ENCODE assay signal across 15 cellular contexts in genomic region chr2:97673915-97674283, GRCh38. TPM values are rescaled to one million over a fixed set of nuclear protein-coding genes. Genes with fewer than 3 reads are reported as not detected.
DNase-seq lines count a peak whose midpoint lies in the region; ATAC-seq and TF ChIP-seq lines count a peak whose summit lies in the region.
"Had no signal": no experiment of that assay in that cellular context is flagged by ENCODE, and none has a peak within 500 bp of the region (broad histone marks: within the 10 kb centered on the region; RNA-seq: fewer than 3 reads in every experiment).

No MANE protein-coding gene starts in this region.

- no peaks in the 10 kb centered on the region for H3K27me3 ChIP-seq in dorsolateral prefrontal cortex
- H3K27me3 ChIP-seq: upper lobe of right lung had no signal

- no peak overlapping the region for H3K4me3 ChIP-seq in dorsolateral prefrontal cortex
- no peak overlapping the region for H3K4me3 ChIP-seq in coronary artery
- H3K4me3 ChIP-seq: upper lobe of right lung had no signal

- H3K36me3 Mint-ChIP-seq in T-helper 1 cell treated with Interleukin-12 subunit alpha and Interleukin-12 subunit beta and Interleukin-4 antibody, amounts not matched to agents 30 μg/mL and 1 μg/mL, for 36 hours (ENCODE audit: low read depth), result peaks cover 5% of the 10 kb centered on the region
- H3K36me3 Mint-ChIP-seq in activated CD8-positive, alpha-beta T cell treated with anti-CD3 and anti-CD28 coated beads, Interleukin-2, amount 10 ng/mL, durations not matched to agents 7 days and 5 days (ENCODE audit: low read depth), result no peaks in the 10 kb centered on the region
- peaks cover 11% of the 10 kb centered on the region for H3K36me3 Mint-ChIP-seq in neural crest cell (ENCODE audit: low read depth)

- DNase-seq in T-helper 1 cell (no peak), GM20000 (ENCODE audit: low spot score) (peak; percentile 41), neural crest cell (ENCODE audit: low read depth, low spot score) (no peak), sciatic nerve (ENCODE audit: low spot score) (no peak), dorsolateral prefrontal cortex (no peak), coronary artery (ENCODE audit: low spot score) (no peak)
- DNase-seq in activated CD8-positive, alpha-beta T cell treated with anti-CD3 and anti-CD28 coated beads, Interleukin-2, amount 10 ng/mL, durations not matched to agents 7 days and 5 days, result no peak
- DNase-seq: IMR-90, kidney, NCI-H187, right cardiac atrium, SIG-M5, upper lobe of right lung had no signal

- no peaks in the 10 kb centered on the region for H3K9me3 Mint-ChIP-seq in T-helper 1 cell treated with Interleukin-12 subunit alpha and Interleukin-12 subunit beta and Interleukin-4 antibody, amounts not matched to agents 30 μg/mL and 1 μg/mL, for 36 hours
- no peaks in the 10 kb centered on the region for H3K9me3 Mint-ChIP-seq in activated CD8-positive, alpha-beta T cell treated with anti-CD3 and anti-CD28 coated beads, Interleukin-2, amount 10 ng/mL, durations not matched to agents 7 days and 5 days (ENCODE audit: insufficient read depth)
- peaks cover 3% of the 10 kb centered on the region for H3K9me3 Mint-ChIP-seq in neural crest cell

- POLR2A ChIA-PET in activated CD8-positive, alpha-beta T cell treated with anti-CD3 and anti-CD28 coated beads, Interleukin-2, amount 10 ng/mL, durations not matched to agents 7 days and 5 days (lab: Charles Lee), result interaction anchor here (0.6 to 1.7 kb wide), 4 partner anchors 9 to 28 kb away, joined by 3 to 17 read pairs (median 6); partner anchors contain the start of genes ACTR1B and COX5B

- no peak for TF ChIP-seq CTCF in GM20000 (IDR thresholded peaks at IDR 0.05; ENCODE audit: extremely low read depth, missing control alignments)
- TF ChIP-seq CTCF in neural crest cell (conservative IDR thresholded peaks at IDR 0.05), result no peak
- TF ChIP-seq CTCF in dorsolateral prefrontal cortex (IDR thresholded peaks at IDR 0.05 in 54 of 56, conservative IDR thresholded peaks at IDR 0.05 in 2 of 56; ENCODE audit: low read depth in 1 of 56, partially characterized antibody in 56 of 56), result no peak
- TF ChIP-seq CTCF in coronary artery (IDR thresholded peaks at IDR 0.05), result no peak

- H3K27ac ChIP-seq in dorsolateral prefrontal cortex (no peak overlapping the region), coronary artery (no peak overlapping the region)
- H3K27ac ChIP-seq: epithelial cell of prostate, upper lobe of right lung had no signal

- no peak overlapping the region for H3K4me3 Mint-ChIP-seq in T-helper 1 cell treated with Interleukin-12 subunit alpha and Interleukin-12 subunit beta and Interleukin-4 antibody, amounts not matched to agents 30 μg/mL and 1 μg/mL, for 36 hours
- no peak overlapping the region for H3K4me3 Mint-ChIP-seq in activated CD8-positive, alpha-beta T cell treated with anti-CD3 and anti-CD28 coated beads, Interleukin-2, amount 10 ng/mL, durations not matched to agents 7 days and 5 days
- no peak overlapping the region for H3K4me3 Mint-ChIP-seq in neural crest cell

- CTCF ChIA-PET in activated CD8-positive, alpha-beta T cell treated with anti-CD3 and anti-CD28 coated beads, Interleukin-2, amount 10 ng/mL, durations not matched to agents 7 days and 5 days (lab: Charles Lee), result interaction anchor here (1.4 to 2.0 kb wide), 4 partner anchors 23 to 40 kb away, joined by 4 to 17 read pairs (median 8); partner anchors contain the start of gene ZAP70

- peak; percentile 13 for ATAC-seq in activated CD8-positive, alpha-beta T cell treated with anti-CD3 and anti-CD28 coated beads, Interleukin-2, amount 10 ng/mL, durations not matched to agents 7 days and 5 days
- no peak for ATAC-seq in sciatic nerve
- ATAC-seq: right cardiac atrium had no signal

- intact Hi-C loops in sciatic nerve (cut with DNase I), result no loop called here
- intact Hi-C loops in dorsolateral prefrontal cortex (cut with DNase I), result no loop called here

- no peaks in the 10 kb centered on the region for H3K27me3 Mint-ChIP-seq in T-helper 1 cell treated with Interleukin-12 subunit alpha and Interleukin-12 subunit beta and Interleukin-4 antibody, amounts not matched to agents 30 μg/mL and 1 μg/mL, for 36 hours (ENCODE audit: low read depth)
- H3K27me3 Mint-ChIP-seq in activated CD8-positive, alpha-beta T cell treated with anti-CD3 and anti-CD28 coated beads, Interleukin-2, amount 10 ng/mL, durations not matched to agents 7 days and 5 days (ENCODE audit: low read depth), result peaks cover 2% of the 10 kb centered on the region
- no peaks in the 10 kb centered on the region for H3K27me3 Mint-ChIP-seq in neural crest cell (ENCODE audit: low read depth)

- peak overlapping the region; percentile 83 for H3K27ac Mint-ChIP-seq in T-helper 1 cell treated with Interleukin-12 subunit alpha and Interleukin-12 subunit beta and Interleukin-4 antibody, amounts not matched to agents 30 μg/mL and 1 μg/mL, for 36 hours
- peak overlapping the region; percentile 27 for H3K27ac Mint-ChIP-seq in activated CD8-positive, alpha-beta T cell treated with anti-CD3 and anti-CD28 coated beads, Interleukin-2, amount 10 ng/mL, durations not matched to agents 7 days and 5 days
- peak overlapping the region; percentile 31 for H3K27ac Mint-ChIP-seq in neural crest cell (ENCODE audit: unreplicated experiment)

- H3K4me1 Mint-ChIP-seq in T-helper 1 cell treated with Interleukin-12 subunit alpha and Interleukin-12 subunit beta and Interleukin-4 antibody, amounts not matched to agents 30 μg/mL and 1 μg/mL, for 36 hours (ENCODE audit: low read depth), result peaks cover 19% of the 10 kb centered on the region
- peaks cover 29% of the 10 kb centered on the region for H3K4me1 Mint-ChIP-seq in activated CD8-positive, alpha-beta T cell treated with anti-CD3 and anti-CD28 coated beads, Interleukin-2, amount 10 ng/mL, durations not matched to agents 7 days and 5 days (ENCODE audit: low read depth)
- H3K4me1 Mint-ChIP-seq in neural crest cell, result no peaks in the 10 kb centered on the region

RNA-seq across cellular contexts. Expression of gene C2orf92, which starts 4.4 kb away (rescaled TPM):
- total RNA-seq in activated CD8-positive, alpha-beta T cell treated with anti-CD3 and anti-CD28 coated beads, Interleukin-2, amount 10 ng/mL, durations not matched to agents 7 days and 5 days, result 1 to 10 TPM; 4.0 to 5.5 TPM
- total RNA-seq in neural crest cell (10.3 and 12.5 TPM in 2 replicates), sciatic nerve (17.7 TPM), dorsolateral prefrontal cortex (10 to 100 TPM; 12.6 to 51.2 (median 25.2) TPM)

RNA-seq across cellular contexts. Expression of gene ACTR1B, which starts 10.1 kb away (rescaled TPM):
- 10 to 100 TPM; 73.2 to 74.3 TPM for total RNA-seq in activated CD8-positive, alpha-beta T cell treated with anti-CD3 and anti-CD28 coated beads, Interleukin-2, amount 10 ng/mL, durations not matched to agents 7 days and 5 days
- total RNA-seq in neural crest cell (62.6 and 63.4 TPM in 2 replicates), sciatic nerve (62.9 TPM), dorsolateral prefrontal cortex (100 to 1,000 TPM in 113 of 120 experiments, 10 to 100 TPM in 7; 72.4 to 175 (median 133) TPM)

RNA-seq across cellular contexts. Expression of gene COX5B, which starts 28.0 kb away (rescaled TPM):
- total RNA-seq in activated CD8-positive, alpha-beta T cell treated with anti-CD3 and anti-CD28 coated beads, Interleukin-2, amount 10 ng/mL, durations not matched to agents 7 days and 5 days, result 100 to 1,000 TPM; 215 to 216 TPM
- total RNA-seq in neural crest cell, result 142 TPM in 2 replicates
- 140 TPM for total RNA-seq in sciatic nerve
- total RNA-seq in dorsolateral prefrontal cortex, result 100 to 1,000 TPM; 245 to 509 (median 381) TPM

RNA-seq across cellular contexts. Expression of gene ZAP70, which starts 39.5 kb away (rescaled TPM):
- total RNA-seq in activated CD8-positive, alpha-beta T cell treated with anti-CD3 and anti-CD28 coated beads, Interleukin-2, amount 10 ng/mL, durations not matched to agents 7 days and 5 days, result 100 to 1,000 TPM; 268 to 297 TPM
- 2.4 and 2.8 TPM in 2 replicates for total RNA-seq in neural crest cell
- 4.5 TPM for total RNA-seq in sciatic nerve
- 1 to 10 TPM in 79 of 120 experiments, under 1 TPM in 41; 0.23 to 5.1 (median 1.3) TPM for total RNA-seq in dorsolateral prefrontal cortex

Comparison
In these comparisons a context has a peak if more than half of its experiments do, and no peak if none do; other contexts are left out.
1. H3K27ac Mint-ChIP-seq: peak in every context shown above with its lines; median percentile 83 in T-helper 1 cell treated with Interleukin-12 subunit alpha and Interleukin-12 subunit beta and Interleukin-4 antibody, amounts not matched to agents 30 μg/mL and 1 μg/mL, for 36 hours; 31 in neural crest cell; 27 in activated CD8-positive, alpha-beta T cell treated with anti-CD3 and anti-CD28 coated beads, Interleukin-2, amount 10 ng/mL, durations not matched to agents 7 days and 5 days.